ENCODE assay signal across 23 cellular contexts in the genomic region with DNA sequence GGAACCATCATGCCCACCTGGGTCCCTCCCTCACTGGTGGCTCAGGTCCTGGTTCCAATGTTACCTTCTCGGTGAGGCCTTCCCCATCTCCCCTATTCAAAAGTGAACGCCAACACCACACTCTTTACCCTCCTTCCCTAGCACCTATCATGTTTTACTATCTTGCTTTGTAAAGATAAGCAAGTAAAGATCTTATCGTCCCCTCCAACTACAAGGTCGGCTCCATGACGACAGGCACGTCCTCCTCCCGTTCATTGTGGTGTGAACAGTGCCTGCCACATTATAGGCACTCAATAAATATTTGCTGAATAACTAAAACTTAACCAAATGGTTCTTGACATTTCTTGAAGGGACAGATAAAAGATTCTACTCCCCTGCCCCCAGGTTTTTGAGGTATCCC.
A peak's percentile ranks its signal among the peaks of the same experiment; 100 is the strongest.
DNase-seq lines count a peak whose midpoint lies in the region; ATAC-seq and TF ChIP-seq lines count a peak whose summit lies in the region.
"Had no signal": no experiment of that assay in that cellular context is flagged by ENCODE, and none has a peak within 500 bp of the region (broad histone marks: within the 10 kb centered on the region; RNA-seq: fewer than 3 reads in every experiment).

No MANE protein-coding gene starts in this region.

- H3K27ac ChIP-seq in caudate nucleus (ENCODE audit: low read depth, low read length) (peak overlapping the region; percentile 48), substantia nigra (ENCODE audit: low read depth, low read length, poor library complexity, severe bottlenecking) (peak overlapping the region; percentile 3), thyroid gland (no peak overlapping the region), psoas muscle (no peak overlapping the region)
- no peak overlapping the region for H3K27ac ChIP-seq in naive thymus-derived CD4-positive, alpha-beta T cell (ENCODE audit: low read depth, low read length)

- POLR2A ChIA-PET in naive thymus-derived CD4-positive, alpha-beta T cell (lab: Charles Lee), result no interaction called here

- peaks cover 0 to 17% (median 0%) of the 10 kb centered on the region in 7 donors for H3K4me1 Mint-ChIP-seq in naive thymus-derived CD4-positive, alpha-beta T cell

- no peak overlapping the region for H3K4me3 ChIP-seq in Jurkat, Clone E6-1 (ENCODE audit: low read length)
- H3K4me3 ChIP-seq in naive thymus-derived CD4-positive, alpha-beta T cell (ENCODE audit: low read length), result no peak overlapping the region
- no peak overlapping the region for H3K4me3 ChIP-seq in thyroid gland (replicated peaks in 1 of 3)
- no peak overlapping the region for H3K4me3 ChIP-seq in psoas muscle
- H3K4me3 ChIP-seq: GM23338, HAP-1, MG63 had no signal

- no peaks in the 10 kb centered on the region for H3K27me3 ChIP-seq in naive thymus-derived CD4-positive, alpha-beta T cell (ENCODE audit: control insufficient read depth in 2 of 2, insufficient read depth in 2 of 2, low read length in 2 of 2)
- no peaks in the 10 kb centered on the region for H3K27me3 ChIP-seq in thyroid gland
- no peaks in the 10 kb centered on the region for H3K27me3 ChIP-seq in psoas muscle (ENCODE audit: insufficient read depth in 3 of 3, low read length in 2 of 3)
- H3K27me3 ChIP-seq: MG63 had no signal

- H3K36me3 ChIP-seq in naive thymus-derived CD4-positive, alpha-beta T cell (ENCODE audit: control insufficient read depth in 2 of 3, insufficient read depth in 3 of 3, low read length in 3 of 3), result peaks cover under 1 to 45% (median 10%) of the 10 kb centered on the region in 3 experiments
- peaks cover 0 to 2% of the 10 kb centered on the region in 2 donors for H3K36me3 ChIP-seq in thyroid gland
- H3K36me3 ChIP-seq in psoas muscle (ENCODE audit: insufficient read depth in 1 of 2, low read depth in 1 of 2), result no peaks in the 10 kb centered on the region
- H3K36me3 ChIP-seq: HAP-1, MG63 had no signal

- ATAC-seq in naive thymus-derived CD4-positive, alpha-beta T cell, result peak; percentile 53
- ATAC-seq in HG03571 (IDR thresholded peaks at IDR 0.05; ENCODE audit: unreplicated experiment) (no peak), GM18861 (IDR thresholded peaks at IDR 0.05; ENCODE audit: unreplicated experiment) (no peak), psoas muscle (no peak)

- CTCF ChIA-PET in naive thymus-derived CD4-positive, alpha-beta T cell (lab: Charles Lee), result no interaction called here

- WGBS in thyroid gland, 2 donors, result 89 to 96% methylated on average over 7 of the region's 7 CpGs
- WGBS in psoas muscle, 3 donors, result 96 to 98% (median 97%) methylated on average over 7 of the region's 7 CpGs

- peaks cover 0 to 3% (median 0%) of the 10 kb centered on the region in 11 donors for H3K9me3 Mint-ChIP-seq in naive thymus-derived CD4-positive, alpha-beta T cell
- H3K9me3 Mint-ChIP-seq: GM23338 had no signal

- H3K36me3 Mint-ChIP-seq in naive thymus-derived CD4-positive, alpha-beta T cell, result peaks cover 0 to 34% (median 0%) of the 10 kb centered on the region in 5 donors

- H3K4me3 Mint-ChIP-seq in naive thymus-derived CD4-positive, alpha-beta T cell, result no peak overlapping the region
- H3K4me3 Mint-ChIP-seq: CD4-positive, alpha-beta memory T cell; GM23338 had no signal

- TF ChIP-seq POLR2A in thyroid gland (IDR thresholded peaks at IDR 0.05), result no peak

- TF ChIP-seq CTCF in thyroid gland (IDR thresholded peaks at IDR 0.05) (no peak), psoas muscle (IDR thresholded peaks at IDR 0.05) (no peak)

- H3K27me3 Mint-ChIP-seq in naive thymus-derived CD4-positive, alpha-beta T cell, result no peaks in the 10 kb centered on the region
- H3K27me3 Mint-ChIP-seq: CD4-positive, alpha-beta memory T cell had no signal

- H3K27ac Mint-ChIP-seq in naive thymus-derived CD4-positive, alpha-beta T cell, result no peak overlapping the region

- H3K4me1 ChIP-seq in naive thymus-derived CD4-positive, alpha-beta T cell (ENCODE audit: control insufficient read depth in 2 of 2, insufficient read depth in 2 of 2, low read length in 2 of 2), result no peaks in the 10 kb centered on the region
- peaks cover 29 to 39% of the 10 kb centered on the region in 2 donors for H3K4me1 ChIP-seq in thyroid gland
- peaks cover 38% of the 10 kb centered on the region for H3K4me1 ChIP-seq in psoas muscle

- DNase-seq in Jurkat, Clone E6-1 (ENCODE audit: low read depth, low spot score), result peak; percentile 50
- no peak for DNase-seq in caudate nucleus (lab: John Stamatoyannopoulos, UW)
- no peak for DNase-seq in naive thymus-derived CD4-positive, alpha-beta T cell
- no peak for DNase-seq in substantia nigra (lab: John Stamatoyannopoulos, UW)
- DNase-seq in thyroid gland, result no peak
- DNase-seq in psoas muscle, result no peak
- DNase-seq: AML-193; C1 segment of cervical spinal cord; CD4-positive, alpha-beta memory T cell; COR-L47; DMS53; KBM-7; MG63; NCI-H1694; NCI-H2029 treated with DMSO at 0.1 percent for 48 hours; NCI-H2227 treated with DMSO at 0.1 percent for 48 hours; NCI-H526 treated with DMSO at 0.1 percent for 48 hours; Right ventricle myocardium superior; RPMI8226 had no signal

- no peaks in the 10 kb centered on the region for H3K9me3 ChIP-seq in naive thymus-derived CD4-positive, alpha-beta T cell (ENCODE audit: control insufficient read depth in 2 of 3, low read length in 3 of 3)
- H3K9me3 ChIP-seq in thyroid gland (no peaks in the 10 kb centered on the region), psoas muscle (no peaks in the 10 kb centered on the region)
- H3K9me3 ChIP-seq: HAP-1, MG63 had no signal

- intact Hi-C loops in naive thymus-derived CD4-positive, alpha-beta T cell (cut with micrococcal nuclease), result no loop called here
- intact Hi-C loops in thyroid gland (cut with DNase I), result loop anchor here (5.0 kb wide), 1 partner anchor 147 kb away; the partner anchor contains the start of gene PREX1
- intact Hi-C loops in psoas muscle (cut with DNase I), result no loop called here

Comparison
In these comparisons a context has a peak if more than half of its experiments do, and no peak if none do; other contexts are left out.
1. H3K27ac ChIP-seq: peak in caudate nucleus (single experiment) and substantia nigra (single experiment); none in naive thymus-derived CD4-positive, alpha-beta T cell (single experiment), thyroid gland (0 of 3) and psoas muscle (single experiment).